Comparison of ENCODE assay signal across 35 cellular contexts in the genomic region with DNA sequence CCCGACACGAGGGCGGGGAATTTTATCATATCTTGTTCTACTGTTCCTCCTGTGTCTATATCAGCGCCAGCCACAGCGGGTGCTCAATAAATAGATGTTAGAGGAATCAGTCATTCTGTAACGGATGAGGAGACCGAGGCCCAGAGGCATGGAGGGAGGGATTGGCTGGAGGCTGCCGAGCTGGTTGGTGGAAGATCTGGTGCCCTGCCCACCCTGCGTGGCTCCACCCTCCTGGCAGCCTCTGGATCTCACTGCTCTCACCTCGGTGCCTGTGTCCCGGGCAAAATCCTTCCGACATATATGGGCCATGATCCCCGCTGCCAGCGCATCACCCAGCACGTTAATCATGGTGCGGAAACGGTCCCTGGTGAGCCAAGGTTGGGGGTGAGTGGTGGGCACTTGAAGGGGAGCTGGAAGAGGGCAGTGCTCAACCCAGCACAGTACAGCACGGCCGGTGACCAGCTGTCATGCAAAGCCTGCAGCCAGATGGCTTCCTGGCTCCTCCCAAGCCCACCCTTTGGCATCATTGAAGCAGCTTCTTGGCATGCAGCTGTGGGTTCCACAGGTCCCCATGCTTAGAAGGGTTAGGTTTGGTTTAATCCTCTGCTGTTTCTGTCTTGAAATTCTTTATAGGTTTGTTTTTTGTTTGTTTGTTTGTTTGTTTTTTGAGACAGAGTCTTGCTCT. TPM values are rescaled to one million over a fixed set of nuclear protein-coding genes. Genes with fewer than 3 reads are reported as not detected.
DNase-seq lines count a peak whose midpoint lies in the region; ATAC-seq, FAIRE-seq and TF ChIP-seq lines count a peak whose summit lies in the region.
"Had no signal": no experiment of that assay in that cellular context is flagged by ENCODE, and none has a peak within 500 bp of the region (broad histone marks: within the 10 kb centered on the region; RNA-seq: fewer than 3 reads in every experiment).

No MANE protein-coding gene starts in this region.

- H3K27me3 ChIP-seq in GM23248 (replicated peaks; ENCODE audit: insufficient read depth), result no peaks in the 10 kb centered on the region
- H3K27me3 ChIP-seq: BE2C, breast epithelium, dorsolateral prefrontal cortex, esophagus muscularis mucosa, testis had no signal

- H3K9me2 ChIP-seq in GM23248 (ENCODE audit: insufficient read depth), result no peaks in the 10 kb centered on the region

- H3K4me1 ChIP-seq in A549 (peaks cover 24% of the 10 kb centered on the region), GM23248 (ENCODE audit: insufficient read depth) (peaks cover 8% of the 10 kb centered on the region)
- H3K4me1 ChIP-seq: BE2C, breast epithelium, testis had no signal

- no peak for FAIRE-seq in A549 (lab: Jason Lieb, UNC)
- FAIRE-seq: endometrium, GM12891, keratinocyte, urothelium cell line had no signal

- POLR2A ChIA-PET in A549 (lab: Yijun Ruan, JAX), result no interaction called here

- no peaks in the 10 kb centered on the region for H3F3A ChIP-seq in GM23248 (ENCODE audit: insufficient read depth)

- DNase-seq in A549 (ENCODE audit: low read depth in 1 of 2, low spot score in 1 of 2), result no peak
- no peak for DNase-seq in GM23248
- DNase-seq in NCI-H82 treated with DMSO at 0.1 percent for 48 hours (lab: John Stamatoyannopoulos, UW; ENCODE audit: unreplicated experiment), result peak; percentile 19
- peak; percentile 83 for DNase-seq in myocyte (ENCODE audit: low read depth)
- DNase-seq in NCI-H2029 (lab: John Stamatoyannopoulos, UW), result no peak
- no peak for DNase-seq in A172 (ENCODE audit: low spot score)
- no peak for DNase-seq in NK-92 treated with Interleukin-12 subunit alpha and Interleukin-12 subunit beta, amount 100 ng/mL, for 24 hours (lab: John Stamatoyannopoulos, UW)
- DNase-seq: activated CD4-positive, alpha-beta T cell treated with anti-CD3 and anti-CD28 coated beads for 48 hours; activated effector memory CD4-positive, alpha-beta T cell treated with Interleukin-2 at 50 U/mL for 16 hours; activated T-cell treated with anti-CD3 and anti-CD28 coated beads, Interleukin-2, amount 50 U/mL, for 1 hour; BE2C; CD8-positive, alpha-beta memory T cell; dorsolateral prefrontal cortex; head of caudate nucleus; left ventricle myocardium superior; naive B cell; NCI-H1417 treated with DMSO at 0.1 percent for 48 hours; NCI-H2107; NCI-H510A; nucleus accumbens; SHP77; stimulated activated naive CD4-positive, alpha-beta T cell treated with Interleukin-2 at 50 U/mL for 16 hours; testis had no signal

- no peaks in the 10 kb centered on the region for H3K79me2 ChIP-seq in GM23248 (ENCODE audit: insufficient read depth)

- no peaks in the 10 kb centered on the region for H3K36me3 ChIP-seq in GM23248 (ENCODE audit: low read depth)
- H3K36me3 ChIP-seq: BE2C, breast epithelium had no signal

- TF ChIP-seq EP300 in A549 (IDR thresholded peaks at IDR 0.05), result no peak

- H4K20me1 ChIP-seq in GM23248 (ENCODE audit: insufficient read depth), result no peaks in the 10 kb centered on the region

- no peak for ATAC-seq in A549
- ATAC-seq: activated naive CD4-positive, alpha-beta T cell treated with anti-CD3 and anti-CD28 coated beads, Interleukin-2, amount 50 U/mL, for 72 hours; left ventricle myocardium superior had no signal

- H3K27ac ChIP-seq in A549, result peak overlapping the region; percentile 60 to 71; a peak in 4 of 6 replicates
- no peak overlapping the region for H3K27ac ChIP-seq in GM23248
- H3K27ac ChIP-seq: breast epithelium, dorsolateral prefrontal cortex, esophagus muscularis mucosa, testis had no signal

- no peak for TF ChIP-seq POLR2A in A549 (IDR thresholded peaks at IDR 0.05; ENCODE audit: low read length)

- no peak overlapping the region for H2AFZ ChIP-seq in GM23248

- no peak for TF ChIP-seq RAD21 in A549 (conservative IDR thresholded peaks at IDR 0.05 in 1 of 2, IDR thresholded peaks at IDR 0.05 in 1 of 2)

- no peak for TF ChIP-seq CTCF in A549 (IDR thresholded peaks at IDR 0.05)

- CTCF ChIA-PET in A549 (lab: Yijun Ruan, JAX), result interaction anchor here (1.1 to 1.5 kb wide), 2 partner anchors 10 to 97 kb away, joined by 4 to 5 read pairs; no protein-coding TSS in a partner anchor

- H3K4me2 ChIP-seq in A549 (peak overlapping the region; percentile 63), GM23248 (ENCODE audit: unreplicated experiment) (peak overlapping the region; percentile 7)

- H3K9me3 ChIP-seq in A549, result no peaks in the 10 kb centered on the region
- H3K9me3 ChIP-seq in GM23248 (ENCODE audit: low read depth), result no peaks in the 10 kb centered on the region
- H3K9me3 ChIP-seq: BE2C, breast epithelium, esophagus muscularis mucosa, testis had no signal

- H3K4me3 ChIP-seq in A549 (no peak overlapping the region), GM23248 (no peak overlapping the region)
- H3K4me3 ChIP-seq: breast epithelium, esophagus muscularis mucosa, testis had no signal

- WGBS in A549 (ENCODE audit: missing lambda C conversion rate), result 91% methylated on average over 15 of the region's 19 CpGs
- WGBS in GM23248 (ENCODE audit: low coverage in 1 of 2, low lambda C conversion rate in 2 of 2, missing lambda C conversion rate in 2 of 2), 2 experiments, result 70 to 76% methylated on average over 18 to 19 of the region's 19 CpGs

- H3K9ac ChIP-seq in GM23248, result no peak overlapping the region

- in situ Hi-C loops in GM23248 (cut with MboI), result no loop called here

TF ChIP-seq in A549, 52 proteins besides CTCF, POLR2A, EP300 and RAD21 (continues in another document):
- TF ChIP-seq HOXB5 (CRISPR knock-in tag; IDR thresholded peaks at IDR 0.05) (no peak), HOXA7 (CRISPR knock-in tag; IDR thresholded peaks at IDR 0.05) (no peak), POLR2AphosphoS2 (conservative IDR thresholded peaks at IDR 0.05; ENCODE audit: low read length) (no peak), HES2 (IDR thresholded peaks at IDR 0.05) (no peak), ZSCAN20 (CRISPR knock-in tag; IDR thresholded peaks at IDR 0.05) (no peak), SREBF2 (IDR thresholded peaks at IDR 0.05) (no peak), USF2 (IDR thresholded peaks at IDR 0.05) (no peak), CHD4 (IDR thresholded peaks at IDR 0.05; ENCODE audit: borderline replicate concordance) (no peak), BCL3 (IDR thresholded peaks at IDR 0.05) (no peak), NPAS2 (CRISPR knock-in tag; IDR thresholded peaks at IDR 0.05; ENCODE audit: borderline replicate concordance) (no peak)
- TF ChIP-seq, protein P1, sequence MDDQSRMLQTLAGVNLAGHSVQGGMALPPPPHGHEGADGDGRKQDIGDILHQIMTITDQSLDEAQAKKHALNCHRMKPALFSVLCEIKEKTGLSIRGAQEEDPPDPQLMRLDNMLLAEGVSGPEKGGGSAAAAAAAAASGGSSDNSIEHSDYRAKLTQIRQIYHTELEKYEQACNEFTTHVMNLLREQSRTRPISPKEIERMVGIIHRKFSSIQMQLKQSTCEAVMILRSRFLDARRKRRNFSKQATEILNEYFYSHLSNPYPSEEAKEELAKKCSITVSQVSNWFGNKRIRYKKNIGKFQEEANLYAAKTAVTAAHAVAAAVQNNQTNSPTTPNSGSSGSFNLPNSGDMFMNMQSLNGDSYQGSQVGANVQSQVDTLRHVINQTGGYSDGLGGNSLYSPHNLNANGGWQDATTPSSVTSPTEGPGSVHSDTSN (IDR thresholded peaks at IDR 0.05), result no peak

RNA-seq across cellular contexts. Expression of gene PODN, which starts 26.7 kb away (rescaled TPM):
- polyA plus RNA-seq in A549 (2011; rRNA removed) (0.05 and 0.15 TPM in 2 replicates), A549 (2017; fragmentation: RNase III; extraction: RNeasy Plus Mini Kit Qiagen cat#74134 plus additional on column Dnase treatment) (not detected in 3 replicates), GM23248 (2016; fragmentation: Nextera tagmentation; extraction: Ambion mirVana) (71.6 and 73.7 TPM in 2 replicates)
- polyA plus RNA-seq in A549 (2012; cell fraction: cytosol; rRNA removed), result 0.01 TPM in 1 of 2 replicates, not detected in the other
- 0.05 and 0.17 TPM in 2 replicates for polyA plus RNA-seq in A549 (2012; cell fraction: nucleus; rRNA removed)
- not detected in 2 replicates for polyA minus RNA-seq in A549 (2011; rRNA and poly(A)+ RNA removed)
- 54.0 and 54.8 TPM in 2 replicates for total RNA-seq in GM23248 (2014; rRNA removed; shearing (Covaris generic))
- 0.48 and 2.1 TPM in 2 replicates for total RNA-seq in myocyte
- polyA plus RNA-seq in myocyte (2012), result 5.5 TPM
- not detected in 2 replicates for total RNA-seq in A172 (2014; rRNA removed; shearing (Covaris generic))
- total RNA-seq: activated CD8-positive, alpha-beta memory T cell treated with anti-CD3 and anti-CD28 coated beads for 36 hours; activated naive CD4-positive, alpha-beta T cell treated with anti-CD3 and anti-CD28 coated beads, Interleukin-2, amount 50 U/mL, for 72 hours; CD8-positive, alpha-beta memory T cell; H7; LHCN-M2 had no signal
- polyA plus RNA-seq: keratinocyte had no signal

RNA-seq across cellular contexts. Expression of gene SLC1A7, which starts 53.7 kb away (rescaled TPM):
- polyA plus RNA-seq in A549 (2011; rRNA removed) (0.12 TPM in 2 replicates), A549 (2017; fragmentation: RNase III; extraction: RNeasy Plus Mini Kit Qiagen cat#74134 plus additional on column Dnase treatment) (0.03 to 0.07 TPM (median 0.04 TPM) in 3 replicates), GM23248 (2016; fragmentation: Nextera tagmentation; extraction: Ambion mirVana) (0.51 and 0.76 TPM in 2 replicates)
- 0.08 and 0.09 TPM in 2 replicates for polyA plus RNA-seq in A549 (2012; cell fraction: cytosol; rRNA removed)
- 0.24 and 0.25 TPM in 2 replicates for polyA plus RNA-seq in A549 (2012; cell fraction: nucleus; rRNA removed)
- polyA minus RNA-seq in A549 (2011; rRNA and poly(A)+ RNA removed), result 0.12 TPM in 1 of 2 replicates, not detected in the other
- 0.13 TPM in 1 of 2 replicates, not detected in the other for total RNA-seq in GM23248 (2014; rRNA removed; shearing (Covaris generic))
- 0.21 and 0.29 TPM in 2 replicates for total RNA-seq in myocyte
- 0.20 TPM for polyA plus RNA-seq in myocyte (2012)
- not detected in 2 replicates for total RNA-seq in A172 (2014; rRNA removed; shearing (Covaris generic))
- total RNA-seq: activated CD8-positive, alpha-beta memory T cell treated with anti-CD3 and anti-CD28 coated beads for 36 hours; activated naive CD4-positive, alpha-beta T cell treated with anti-CD3 and anti-CD28 coated beads, Interleukin-2, amount 50 U/mL, for 72 hours; CD8-positive, alpha-beta memory T cell; chondrocyte; H7; LHCN-M2; pulmonary artery endothelial cell had no signal
- polyA plus RNA-seq: keratinocyte had no signal

Comparison
In these comparisons a context has a peak if more than half of its experiments do, and no peak if none do; other contexts are left out.
1. DNase-seq: peak in NCI-H82 treated with DMSO at 0.1 percent for 48 hours (single experiment) and myocyte (single experiment); none in A549 (0 of 2), GM23248 (single experiment), NCI-H2029 (single experiment), A172 (single experiment) and NK-92 treated with Interleukin-12 subunit alpha and Interleukin-12 subunit beta, amount 100 ng/mL, for 24 hours (single experiment).
2. RNA of gene PODN, which starts 26.7 kb away (total RNA-seq): 54.0 to 54.8 TPM in GM23248; 0.48 to 2.1 TPM in myocyte and not detected in A172; every median in the first group is over 10 times any median in the second.